26 cellular contexts compared by ENCODE assay signal in the genomic region with DNA sequence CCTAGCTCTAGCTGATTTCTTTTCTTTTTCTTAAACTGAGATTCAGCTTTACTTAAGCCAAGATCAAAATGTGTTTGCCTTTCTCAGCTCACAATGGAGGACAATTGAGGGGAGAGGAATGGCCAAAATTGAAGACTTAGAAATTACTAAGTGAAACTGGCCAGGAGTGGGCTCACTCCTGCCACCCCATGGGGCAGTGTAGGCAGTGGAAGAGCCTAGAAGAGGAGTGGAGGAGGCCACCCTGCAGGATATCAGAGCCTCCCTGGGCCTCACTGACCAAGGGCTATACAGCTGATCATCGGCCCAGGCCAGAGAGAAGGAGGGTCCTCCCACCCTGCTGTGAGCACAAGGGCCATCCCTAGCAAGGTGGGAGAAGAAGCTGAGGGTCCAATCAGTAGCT.
DNase-seq lines count a peak whose midpoint lies in the region; ATAC-seq, FAIRE-seq and TF ChIP-seq lines count a peak whose summit lies in the region.
"Had no signal": no experiment of that assay in that cellular context is flagged by ENCODE, and none has a peak within 500 bp of the region (broad histone marks: within the 10 kb centered on the region; RNA-seq: fewer than 3 reads in every experiment).

No MANE protein-coding gene starts in this region.

- no peaks in the 10 kb centered on the region for H3K9me3 Mint-ChIP-seq in activated naive CD4-positive, alpha-beta T cell treated with anti-CD3 and anti-CD28 coated beads, Interleukin-2, amount 50 U/mL, for 24 hours
- H3K9me3 Mint-ChIP-seq: activated T-helper 2 cell treated with anti-CD3 and anti-CD28 coated beads, Interferon-gamma antibody, Interleukin-2, Interleukin-4, amounts not matched to agents 10 μg/mL and 5 μg/mL and 100 μg/mL, durations not matched to agents 14 hours and 24 hours and 36 hours; CD14-positive monocyte; nephron progenitor cell; T-helper 2 cell treated with Interferon-gamma antibody and Interleukin-4, amounts not matched to agents 5 μg/mL and 100 μg/mL, for 36 hours had no signal

- no peak overlapping the region for H3K4me3 ChIP-seq in NB4 (ENCODE audit: low read depth, low read length)
- H3K4me3 ChIP-seq in K562 = no peak overlapping the region
- H3K4me3 ChIP-seq in retinal pigment epithelial cell (ENCODE audit: low read length) = no peak overlapping the region
- no peak overlapping the region for H3K4me3 ChIP-seq in SJCRH30
- H3K4me3 ChIP-seq in vagina = no peak overlapping the region
- H3K4me3 ChIP-seq: breast epithelium, left lung, psoas muscle, skin epidermis, thoracic aorta had no signal

- TF ChIP-seq RAD21 in K562 (CRISPR knock-in tag; conservative IDR thresholded peaks at IDR 0.05 in 1 of 2, IDR thresholded peaks at IDR 0.05 in 1 of 2) = no peak

- POLR2A ChIA-PET in K562 (lab: Yijun Ruan, JAX) = no interaction called here

- no peaks in the 10 kb centered on the region for H4K20me1 ChIP-seq in K562 (replicated peaks; ENCODE audit: control insufficient read depth, insufficient read depth, low read length)

- no peak for FAIRE-seq in K562 (lab: Jason Lieb, UNC)
- FAIRE-seq: H54 had no signal

- intact Hi-C loops in K562 (cut with micrococcal nuclease) = no loop called here
- intact Hi-C loops in vagina (cut with DNase I) = no loop called here

- H2AFZ ChIP-seq in K562 (ENCODE audit: low read depth, low read length) = no peak overlapping the region

- H3K36me3 Mint-ChIP-seq in activated naive CD4-positive, alpha-beta T cell treated with anti-CD3 and anti-CD28 coated beads, Interleukin-2, amount 50 U/mL, for 24 hours = no peaks in the 10 kb centered on the region
- H3K36me3 Mint-ChIP-seq: activated CD8-positive, alpha-beta memory T cell treated with anti-CD3 and anti-CD28 coated beads, Interleukin-2, amount 10 ng/mL, durations not matched to agents 7 days and 5 days; CD14-positive monocyte had no signal

- H3K4me1 ChIP-seq in K562 (replicated peaks in 1 of 2; ENCODE audit: control insufficient read depth in 2 of 2, insufficient read depth in 2 of 2, low read length in 2 of 2) (no peaks in the 10 kb centered on the region), SJCRH30 (no peaks in the 10 kb centered on the region), vagina (peaks cover 4% of the 10 kb centered on the region)
- H3K4me1 ChIP-seq: breast epithelium, left lung, psoas muscle had no signal

- H3K27ac ChIP-seq in K562 (ENCODE audit: extremely low read depth, low read depth, low read length) (no peak overlapping the region), SJCRH30 (no peak overlapping the region), vagina (no peak overlapping the region)
- H3K27ac ChIP-seq: breast epithelium, psoas muscle, skin epidermis, thoracic aorta had no signal

- CTCF ChIA-PET in K562 (lab: Yijun Ruan, JAX; ENCODE audit: low intra/inter-chr PET ratio) = no interaction called here

- TF ChIP-seq POLR2A in NB4 (IDR thresholded peaks at IDR 0.05; ENCODE audit: extremely low read depth, insufficient read length) (no peak), K562 (conservative IDR thresholded peaks at IDR 0.05) (no peak), vagina (IDR thresholded peaks at IDR 0.05) (no peak)

- peak overlapping the region; percentile 82 for H3K27ac Mint-ChIP-seq in activated naive CD4-positive, alpha-beta T cell treated with anti-CD3 and anti-CD28 coated beads, Interleukin-2, amount 50 U/mL, for 24 hours
- H3K27ac Mint-ChIP-seq: activated CD8-positive, alpha-beta memory T cell treated with anti-CD3 and anti-CD28 coated beads, Interleukin-2, amount 10 ng/mL, durations not matched to agents 7 days and 5 days; activated T-helper 2 cell treated with anti-CD3 and anti-CD28 coated beads, Interferon-gamma antibody, Interleukin-2, Interleukin-4, amounts not matched to agents 10 μg/mL and 5 μg/mL and 100 μg/mL, durations not matched to agents 14 hours and 24 hours and 36 hours; CD14-positive monocyte; nephron progenitor cell; T-helper 2 cell treated with Interferon-gamma antibody and Interleukin-4, amounts not matched to agents 5 μg/mL and 100 μg/mL, for 36 hours had no signal

- no peak overlapping the region for H3K9ac ChIP-seq in K562 (ENCODE audit: insufficient read depth in 1 of 2, low read depth in 2 of 2, low read length in 2 of 2)

- H3K27me3 ChIP-seq in K562 (ENCODE audit: control insufficient read depth in 2 of 2, insufficient read depth in 2 of 2, low read length in 2 of 2) (peaks cover 3 to 25% of the 10 kb centered on the region in 2 experiments; a peak in 3 of 5 replicates), SJCRH30 (peaks cover 29% of the 10 kb centered on the region), vagina (no peaks in the 10 kb centered on the region)
- H3K27me3 ChIP-seq: breast epithelium, left lung had no signal

- 9% methylated on average over 1 of the region's 1 CpG for WGBS in K562 (ENCODE audit: insufficient coverage, low coverage, missing lambda C conversion rate)

- no peaks in the 10 kb centered on the region for H3K27me3 Mint-ChIP-seq in activated naive CD4-positive, alpha-beta T cell treated with anti-CD3 and anti-CD28 coated beads, Interleukin-2, amount 50 U/mL, for 24 hours

- BruUV-seq in K562 (replicated peaks; lab: Mats Ljungman, UMichigan) = no TSS peak

- no peaks in the 10 kb centered on the region for H3K9me1 ChIP-seq in K562 (ENCODE audit: control insufficient read depth, insufficient read depth, low read length)

- no peaks in the 10 kb centered on the region for H3K9me3 ChIP-seq in K562 (replicated peaks; ENCODE audit: control insufficient read depth, insufficient read depth, low read depth, low read length)
- no peaks in the 10 kb centered on the region for H3K9me3 ChIP-seq in SJCRH30 (replicated peaks)
- no peaks in the 10 kb centered on the region for H3K9me3 ChIP-seq in vagina
- H3K9me3 ChIP-seq: breast epithelium, left lung, psoas muscle, thoracic aorta had no signal

- ATAC-seq in K562 = peak; percentile 53; the same call in 1 of the 3 replicates
- no peak for ATAC-seq in HG03520 (IDR thresholded peaks at IDR 0.05; ENCODE audit: unreplicated experiment)
- ATAC-seq: activated CD8-positive, alpha-beta memory T cell treated with anti-CD3 and anti-CD28 coated beads, Interleukin-2, amount 10 ng/mL, durations not matched to agents 7 days and 5 days; left lung; psoas muscle had no signal

- H3K79me2 ChIP-seq in K562 (ENCODE audit: control insufficient read depth, insufficient read depth, low read length) = no peaks in the 10 kb centered on the region

- TF ChIP-seq CTCF in NB4 (IDR thresholded peaks at IDR 0.05; ENCODE audit: low read depth, low read length) = peak; percentile 21
- TF ChIP-seq CTCF in K562 (IDR thresholded peaks at IDR 0.05 in 2 of 3, conservative IDR thresholded peaks at IDR 0.05 in 1 of 3; ENCODE audit: insufficient read depth in 2 of 3, low read depth in 1 of 3, low read length in 3 of 3) = no peak
- TF ChIP-seq CTCF in retinal pigment epithelial cell (conservative IDR thresholded peaks at IDR 0.05; ENCODE audit: low read depth, low read length) = peak; percentile 23
- no peak for TF ChIP-seq CTCF in vagina (IDR thresholded peaks at IDR 0.05)

- no peaks in the 10 kb centered on the region for H3K4me1 Mint-ChIP-seq in activated naive CD4-positive, alpha-beta T cell treated with anti-CD3 and anti-CD28 coated beads, Interleukin-2, amount 50 U/mL, for 24 hours
- H3K4me1 Mint-ChIP-seq: activated CD8-positive, alpha-beta memory T cell treated with anti-CD3 and anti-CD28 coated beads, Interleukin-2, amount 10 ng/mL, durations not matched to agents 7 days and 5 days had no signal

- H3K36me3 ChIP-seq in K562 (ENCODE audit: control insufficient read depth, insufficient read depth, low read length) (no peaks in the 10 kb centered on the region), SJCRH30 (no peaks in the 10 kb centered on the region), vagina (no peaks in the 10 kb centered on the region)
- H3K36me3 ChIP-seq: breast epithelium, left lung, thoracic aorta had no signal

- no peak for DNase-seq in activated naive CD4-positive, alpha-beta T cell treated with anti-CD3 and anti-CD28 coated beads, Interleukin-2, amount 50 U/mL, for 16 hours
- DNase-seq in NB4 (ENCODE audit: low read depth) (peak; percentile 34), K562 (ENCODE audit: extremely low read depth in 1 of 4, low spot score in 3 of 4) (no peak), retinal pigment epithelial cell (ENCODE audit: low read depth) (no peak), SJCRH30 (no peak), vagina (ENCODE audit: extremely low spot score in 2 of 2) (no peak)
- DNase-seq: activated CD4-positive, alpha-beta T cell treated with anti-CD3 and anti-CD28 coated beads for 1 hour; activated CD8-positive, alpha-beta memory T cell treated with anti-CD3 and anti-CD28 coated beads, Interleukin-2, amount 10 ng/mL, durations not matched to agents 7 days and 5 days; cortex of kidney; GF-D8; left lung; midbrain; NCI-H1436; NCI-H526 treated with DMSO at 0.1 percent for 48 hours; nephron progenitor cell; psoas muscle; stimulated activated CD4-positive, alpha-beta T cell treated with anti-CD3 and anti-CD28 coated beads, Interleukin-2, amount 100 ng/mL, for 24 hours had no signal

- H3K4me2 ChIP-seq in K562 (ENCODE audit: insufficient read depth, low read length) = no peak overlapping the region

- no peak for TF ChIP-seq EP300 in K562 (IDR thresholded peaks at IDR 0.05; ENCODE audit: low read length)

- in situ Hi-C loops in K562 (cut with MboI) = no loop called here

- no peak overlapping the region for H3K4me3 Mint-ChIP-seq in activated naive CD4-positive, alpha-beta T cell treated with anti-CD3 and anti-CD28 coated beads, Interleukin-2, amount 50 U/mL, for 24 hours
- H3K4me3 Mint-ChIP-seq: activated CD8-positive, alpha-beta memory T cell treated with anti-CD3 and anti-CD28 coated beads, Interleukin-2, amount 10 ng/mL, durations not matched to agents 7 days and 5 days; CD14-positive monocyte; nephron progenitor cell; T-helper 2 cell treated with Interferon-gamma antibody and Interleukin-4, amounts not matched to agents 5 μg/mL and 100 μg/mL, for 36 hours had no signal

TF ChIP-seq in K562, 482 proteins besides CTCF, POLR2A, EP300 and RAD21 (continues in another document):
- TF ChIP-seq KHSRP (IDR thresholded peaks at IDR 0.05) = no peak
- TF ChIP-seq POLR3A (IDR thresholded peaks at IDR 0.05; ENCODE audit: borderline replicate concordance, extremely low read depth, insufficient read depth, insufficient read length) = no peak

Comparison
In these comparisons a context has a peak if more than half of its experiments do, and no peak if none do; other contexts are left out.
1. CTCF ChIP-seq: peak in NB4 (single experiment) and retinal pigment epithelial cell (single experiment); none in K562 (0 of 3) and vagina (0 of 3).